12 cellular contexts compared by ENCODE assay signal in the genomic region with DNA sequence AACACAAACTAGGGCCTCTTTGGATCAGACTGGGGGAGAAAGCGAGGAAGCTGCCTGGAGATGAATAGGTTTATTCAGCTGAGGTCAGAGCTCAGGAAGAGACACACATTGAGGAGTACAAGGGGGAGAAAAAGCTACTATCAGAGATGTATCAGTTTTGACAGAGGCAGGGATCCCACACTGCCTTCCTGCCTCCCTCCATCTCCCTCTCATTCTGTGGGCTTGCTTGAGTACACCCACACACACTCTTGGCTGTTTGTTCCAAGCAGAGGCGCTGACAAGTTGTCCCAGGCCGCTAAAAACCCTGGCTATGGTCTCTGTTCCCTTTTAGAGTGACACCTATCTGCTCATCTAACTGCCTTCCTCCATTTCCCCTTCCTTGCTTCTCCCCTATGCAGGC. TPM values are rescaled to one million over a fixed set of nuclear protein-coding genes. Genes with fewer than 3 reads are reported as not detected.
A peak's percentile ranks its signal among the peaks of the same experiment; 100 is the strongest.
DNase-seq lines count a peak whose midpoint lies in the region; ATAC-seq and TF ChIP-seq lines count a peak whose summit lies in the region.
"Had no signal": no experiment of that assay in that cellular context is flagged by ENCODE, and none has a peak within 500 bp of the region (broad histone marks: within the 10 kb centered on the region; RNA-seq: fewer than 3 reads in every experiment).

No MANE protein-coding gene starts in this region.

- H3K27me3 ChIP-seq in muscle layer of duodenum (ENCODE audit: low read depth, low read length) = no peaks in the 10 kb centered on the region

- H3K27me3 Mint-ChIP-seq in activated naive CD4-positive, alpha-beta T cell treated with anti-CD3 and anti-CD28 coated beads, Interleukin-2, amount 50 U/mL, for 24 hours = no peaks in the 10 kb centered on the region
- no peaks in the 10 kb centered on the region for H3K27me3 Mint-ChIP-seq in activated naive CD8-positive, alpha-beta T cell treated with anti-CD3 and anti-CD28 coated beads for 36 hours
- H3K27me3 Mint-ChIP-seq in type B pancreatic cell = no peaks in the 10 kb centered on the region

- H3K4me1 Mint-ChIP-seq in activated naive CD4-positive, alpha-beta T cell treated with anti-CD3 and anti-CD28 coated beads, Interleukin-2, amount 50 U/mL, for 24 hours = peaks cover 57% of the 10 kb centered on the region
- peaks cover 51% of the 10 kb centered on the region for H3K4me1 Mint-ChIP-seq in activated naive CD8-positive, alpha-beta T cell treated with anti-CD3 and anti-CD28 coated beads for 36 hours
- peaks cover 23% of the 10 kb centered on the region for H3K4me1 Mint-ChIP-seq in type B pancreatic cell (ENCODE audit: unreplicated experiment)

- peak overlapping the region; percentile 96 for H3K4me3 Mint-ChIP-seq in activated naive CD4-positive, alpha-beta T cell treated with anti-CD3 and anti-CD28 coated beads, Interleukin-2, amount 50 U/mL, for 24 hours
- peak overlapping the region; percentile 81 for H3K4me3 Mint-ChIP-seq in activated naive CD8-positive, alpha-beta T cell treated with anti-CD3 and anti-CD28 coated beads for 36 hours
- peak overlapping the region; percentile 93 for H3K4me3 Mint-ChIP-seq in type B pancreatic cell

- peak overlapping the region; percentile 49 for H3K27ac ChIP-seq in muscle layer of duodenum (ENCODE audit: low read length)

- ATAC-seq in HG02588 (IDR thresholded peaks at IDR 0.05; ENCODE audit: unreplicated experiment) (no peak), GM18517 (IDR thresholded peaks at IDR 0.05; ENCODE audit: unreplicated experiment) (no peak)

- TF ChIP-seq CTCF in type B pancreatic cell (conservative IDR thresholded peaks at IDR 0.05) = no peak

- peak overlapping the region; percentile 70 for H3K27ac Mint-ChIP-seq in activated naive CD4-positive, alpha-beta T cell treated with anti-CD3 and anti-CD28 coated beads, Interleukin-2, amount 50 U/mL, for 24 hours
- H3K27ac Mint-ChIP-seq in activated naive CD8-positive, alpha-beta T cell treated with anti-CD3 and anti-CD28 coated beads for 36 hours = peak overlapping the region; percentile 96
- H3K27ac Mint-ChIP-seq in type B pancreatic cell = peak overlapping the region; percentile 98

- no peak for DNase-seq in activated naive CD4-positive, alpha-beta T cell treated with anti-CD3 and anti-CD28 coated beads, Interleukin-2, amount 50 U/mL, for 16 hours
- DNase-seq in activated naive CD8-positive, alpha-beta T cell treated with anti-CD3 and anti-CD28 coated beads for 36 hours = no peak
- no peak for DNase-seq in type B pancreatic cell (ENCODE audit: extremely low spot score, unreplicated experiment)
- no peak for DNase-seq in epidermal melanocyte (ENCODE audit: insufficient read length, low spot score)
- DNase-seq: C1 segment of cervical spinal cord, kidney, NCI-H2107, retina had no signal

- H3K4me1 ChIP-seq in muscle layer of duodenum (ENCODE audit: control insufficient read depth in 1 of 2, insufficient read depth in 2 of 2, low read length in 2 of 2) = peaks cover 0 to 31% of the 10 kb centered on the region in 2 donors

- H3K36me3 Mint-ChIP-seq in activated naive CD4-positive, alpha-beta T cell treated with anti-CD3 and anti-CD28 coated beads, Interleukin-2, amount 50 U/mL, for 24 hours = peaks cover 19% of the 10 kb centered on the region
- H3K36me3 Mint-ChIP-seq in activated naive CD8-positive, alpha-beta T cell treated with anti-CD3 and anti-CD28 coated beads for 36 hours = peaks cover 43% of the 10 kb centered on the region
- H3K36me3 Mint-ChIP-seq in type B pancreatic cell = peaks cover 13% of the 10 kb centered on the region

- peak overlapping the region in 1 of 2 donors; percentile 28 for H3K4me3 ChIP-seq in muscle layer of duodenum (ENCODE audit: low read depth in 1 of 2, low read length in 2 of 2)

- peaks cover 15 to 17% of the 10 kb centered on the region in 2 donors for H3K36me3 ChIP-seq in muscle layer of duodenum (ENCODE audit: control insufficient read depth in 1 of 2, insufficient read depth in 2 of 2, low read length in 2 of 2)

- no peaks in the 10 kb centered on the region for H3K9me3 ChIP-seq in muscle layer of duodenum (ENCODE audit: control insufficient read depth in 1 of 2, low read length in 2 of 2)

- no peaks in the 10 kb centered on the region for H3K9me3 Mint-ChIP-seq in activated naive CD4-positive, alpha-beta T cell treated with anti-CD3 and anti-CD28 coated beads, Interleukin-2, amount 50 U/mL, for 24 hours
- H3K9me3 Mint-ChIP-seq in activated naive CD8-positive, alpha-beta T cell treated with anti-CD3 and anti-CD28 coated beads for 36 hours = no peaks in the 10 kb centered on the region
- H3K9me3 Mint-ChIP-seq in type B pancreatic cell = no peaks in the 10 kb centered on the region

RNA-seq across cellular contexts. Expression of a gene that starts 5.2 kb away (rescaled TPM):
- total RNA-seq in activated naive CD8-positive, alpha-beta T cell treated with anti-CD3 and anti-CD28 coated beads for 36 hours = 10 to 100 TPM; 46.7 to 52.7 TPM
- total RNA-seq in type B pancreatic cell (ENCODE audit: low replicate concordance) = 29.0 and 30.1 TPM in 2 replicates

RNA-seq across cellular contexts. Expression of a gene that starts 6.6 kb away (rescaled TPM):
- total RNA-seq in activated naive CD8-positive, alpha-beta T cell treated with anti-CD3 and anti-CD28 coated beads for 36 hours = 1 to 10 TPM; 6.3 to 6.4 TPM
- total RNA-seq in type B pancreatic cell (ENCODE audit: low replicate concordance) = 6.1 and 14.4 TPM in 2 replicates

RNA-seq across cellular contexts. Expression of a gene that starts 38.8 kb away (rescaled TPM):
- total RNA-seq in activated naive CD8-positive, alpha-beta T cell treated with anti-CD3 and anti-CD28 coated beads for 36 hours = under 1 TPM; 0.56 to 0.64 TPM
- 4.5 and 11.5 TPM in 2 replicates for total RNA-seq in type B pancreatic cell (ENCODE audit: low replicate concordance)
